In the genomic region with DNA sequence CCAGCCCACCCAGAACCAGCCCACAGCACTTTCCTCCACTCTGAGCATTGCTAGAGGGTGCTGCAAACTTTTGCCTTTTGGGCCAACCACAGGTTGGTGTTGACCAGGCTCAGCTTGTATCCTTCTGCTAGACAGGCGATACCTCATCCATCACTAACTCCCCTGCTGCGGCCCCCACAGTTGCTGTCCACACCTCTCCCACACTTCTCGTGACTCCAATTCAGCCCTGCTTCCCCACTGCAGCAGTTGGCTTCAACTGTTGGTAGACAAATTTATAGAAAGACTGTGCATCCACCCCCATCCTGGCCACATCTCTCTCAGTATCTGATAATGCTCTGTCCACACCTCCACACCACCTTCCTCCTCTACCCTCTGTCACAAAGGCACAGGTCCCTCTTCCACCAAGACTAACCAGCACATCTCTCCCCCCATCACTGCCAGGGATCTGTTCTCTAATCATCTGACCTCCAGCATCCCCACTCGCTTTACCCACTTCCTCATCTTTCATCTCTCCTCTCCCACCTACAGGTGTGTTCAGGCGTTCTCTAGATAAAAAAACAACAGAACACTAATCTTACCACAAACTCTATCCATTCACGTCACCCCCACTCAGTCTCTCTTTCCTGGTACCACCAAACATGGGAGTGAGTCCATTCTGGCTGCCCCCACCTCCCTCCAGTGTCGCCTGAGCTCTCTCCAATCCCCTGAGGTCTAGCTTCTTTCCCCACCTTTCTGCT, we compare ENCODE assay signal across 13 cellular contexts. TPM values are rescaled to one million over a fixed set of nuclear protein-coding genes. Genes with fewer than 3 reads are reported as not detected.
A peak's percentile ranks its signal among the peaks of the same experiment; 100 is the strongest.
DNase-seq lines count a peak whose midpoint lies in the region; ATAC-seq and TF ChIP-seq lines count a peak whose summit lies in the region.
"Had no signal": no experiment of that assay in that cellular context is flagged by ENCODE, and none has a peak within 500 bp of the region (broad histone marks: within the 10 kb centered on the region; RNA-seq: fewer than 3 reads in every experiment).

No MANE protein-coding gene starts in this region.

- TF ChIP-seq CTCF in OCI-LY7 (conservative IDR thresholded peaks at IDR 0.05; ENCODE audit: low read length) (no peak), Peyer's patch (IDR thresholded peaks at IDR 0.05) (no peak)

- BruUV-seq in OCI-LY7 (replicated peaks; lab: Mats Ljungman, UMichigan): TSS peak; percentile 7

- H2AFZ ChIP-seq in OCI-LY7 (ENCODE audit: low read length): no peak overlapping the region

- TF ChIP-seq POLR2A in Peyer's patch (IDR thresholded peaks at IDR 0.05): no peak

- no peak overlapping the region for H3K4me3 ChIP-seq in OCI-LY7 (ENCODE audit: low read depth, low read length, poor library complexity, severe bottlenecking)
- no peak overlapping the region for H3K4me3 ChIP-seq in Peyer's patch

- peak overlapping the region; percentile 79 for H3K27ac Mint-ChIP-seq in activated CD4-positive, alpha-beta T cell treated with anti-CD3 and anti-CD28 coated beads, Interleukin-2, amount 10 ng/mL, durations not matched to agents 7 days and 5 days
- peak overlapping the region; percentile 0 for H3K27ac Mint-ChIP-seq in stimulated activated memory B cell treated with anti-CD40 and anti-IgM and Interleukin-4, amounts not matched to agents 10 μg/mL and 1 μg/mL and 100 μg/mL, for 72 hours
- H3K27ac Mint-ChIP-seq: IgD-negative memory B cell had no signal

- peak overlapping the region; percentile 10 for H3K27ac ChIP-seq in OCI-LY7 (ENCODE audit: low read depth, low read length, poor library complexity, severe bottlenecking)
- H3K27ac ChIP-seq in Peyer's patch: no peak overlapping the region

- H3K27me3 Mint-ChIP-seq in activated CD4-positive, alpha-beta T cell treated with anti-CD3 and anti-CD28 coated beads, Interleukin-2, amount 10 ng/mL, durations not matched to agents 7 days and 5 days: no peaks in the 10 kb centered on the region
- peaks cover 21% of the 10 kb centered on the region for H3K27me3 Mint-ChIP-seq in stimulated activated memory B cell treated with anti-CD40 and anti-IgM and Interleukin-4, amounts not matched to agents 10 μg/mL and 1 μg/mL and 100 μg/mL, for 72 hours

- peaks cover 30% of the 10 kb centered on the region for H3K4me1 Mint-ChIP-seq in activated CD4-positive, alpha-beta T cell treated with anti-CD3 and anti-CD28 coated beads, Interleukin-2, amount 10 ng/mL, durations not matched to agents 7 days and 5 days
- peaks cover 9% of the 10 kb centered on the region for H3K4me1 Mint-ChIP-seq in stimulated activated memory B cell treated with anti-CD40 and anti-IgM and Interleukin-4, amounts not matched to agents 10 μg/mL and 1 μg/mL and 100 μg/mL, for 72 hours

- POLR2A ChIA-PET in activated CD4-positive, alpha-beta T cell treated with anti-CD3 and anti-CD28 coated beads, Interleukin-2, amount 10 ng/mL, durations not matched to agents 7 days and 5 days (lab: Charles Lee): interaction anchor here (0.6 kb wide), 1 partner anchor 37 kb away, joined by 3 read pairs; no protein-coding TSS in a partner anchor
- POLR2A ChIA-PET in OCI-LY7 (lab: Charles Lee): interaction anchor here (0.6 to 0.7 kb wide), 2 partner anchors 17 to 35 kb away, joined by 3 to 5 read pairs; partner anchors contain the start of gene PMF1

- peaks cover 18% of the 10 kb centered on the region for H3K36me3 Mint-ChIP-seq in activated CD4-positive, alpha-beta T cell treated with anti-CD3 and anti-CD28 coated beads, Interleukin-2, amount 10 ng/mL, durations not matched to agents 7 days and 5 days (ENCODE audit: low read depth)
- peaks cover 39% of the 10 kb centered on the region for H3K36me3 Mint-ChIP-seq in stimulated activated memory B cell treated with anti-CD40 and anti-IgM and Interleukin-4, amounts not matched to agents 10 μg/mL and 1 μg/mL and 100 μg/mL, for 72 hours

- CTCF ChIA-PET in activated CD4-positive, alpha-beta T cell treated with anti-CD3 and anti-CD28 coated beads, Interleukin-2, amount 10 ng/mL, durations not matched to agents 7 days and 5 days (lab: Charles Lee): interaction anchor here (0.6 to 1.1 kb wide), 4 partner anchors 22 to 836 kb away, joined by 3 to 4 read pairs (median 3); no protein-coding TSS in a partner anchor
- CTCF ChIA-PET in OCI-LY7 (lab: Charles Lee; ENCODE audit: unreplicated experiment): no interaction called here

- H3K4me2 ChIP-seq in OCI-LY7 (ENCODE audit: low read length): no peak overlapping the region

- H3K36me3 ChIP-seq in OCI-LY7 (ENCODE audit: insufficient read depth, low read length): peaks cover 63% of the 10 kb centered on the region
- H3K36me3 ChIP-seq in Peyer's patch: no peaks in the 10 kb centered on the region

- peak overlapping the region; percentile 1 for H3K4me3 Mint-ChIP-seq in activated CD4-positive, alpha-beta T cell treated with anti-CD3 and anti-CD28 coated beads, Interleukin-2, amount 10 ng/mL, durations not matched to agents 7 days and 5 days
- no peak overlapping the region for H3K4me3 Mint-ChIP-seq in stimulated activated memory B cell treated with anti-CD40 and anti-IgM and Interleukin-4, amounts not matched to agents 10 μg/mL and 1 μg/mL and 100 μg/mL, for 72 hours
- H3K4me3 Mint-ChIP-seq: IgD-negative memory B cell had no signal

- intact Hi-C loops in OCI-LY7 (cut with micrococcal nuclease; ENCODE audit: unreplicated experiment): no loop called here

- H3K9me3 ChIP-seq in OCI-LY7 (ENCODE audit: low read length) (no peaks in the 10 kb centered on the region), Peyer's patch (no peaks in the 10 kb centered on the region)

- no peaks in the 10 kb centered on the region for H3K27me3 ChIP-seq in Peyer's patch

- no peaks in the 10 kb centered on the region for H4K20me1 ChIP-seq in OCI-LY7 (ENCODE audit: insufficient read depth, low read length)

- ATAC-seq in stimulated activated memory B cell treated with anti-CD40 and anti-IgM and Interleukin-4, amounts not matched to agents 10 μg/mL and 1 μg/mL and 100 μg/mL, for 72 hours: peak; percentile 69
- ATAC-seq in GM21447 (IDR thresholded peaks at IDR 0.05; ENCODE audit: unreplicated experiment): no peak

- no peaks in the 10 kb centered on the region for H3K79me2 ChIP-seq in OCI-LY7 (ENCODE audit: insufficient read depth, low read depth, low read length)

- H3K4me1 ChIP-seq in OCI-LY7 (ENCODE audit: insufficient read depth, low read length, poor library complexity, severe bottlenecking) (peaks cover 18% of the 10 kb centered on the region), Peyer's patch (no peaks in the 10 kb centered on the region)

- no peaks in the 10 kb centered on the region for H3K9me2 ChIP-seq in OCI-LY7 (ENCODE audit: insufficient read depth, low read length)

- peak; percentile 57 for DNase-seq in activated CD4-positive, alpha-beta T cell treated with anti-CD3 and anti-CD28 coated beads, Interleukin-2, amount 10 ng/mL, durations not matched to agents 7 days and 5 days
- no peak for DNase-seq in activated CD4-positive, alpha-beta T cell treated with anti-CD3 and anti-CD28 coated beads for 48 hours
- DNase-seq in OCI-LY7 (ENCODE audit: low spot score): no peak
- peak; percentile 26 for DNase-seq in central memory CD4-positive, alpha-beta T cell
- DNase-seq in Peyer's patch: no peak
- DNase-seq in stimulated activated CD4-positive, alpha-beta T cell treated with anti-CD3 and anti-CD28 coated beads, Interleukin-4, amount 100 ng/mL, for 24 hours: no peak
- DNase-seq: activated T-cell treated with anti-CD3 and anti-CD28 coated beads, Interleukin-2, amount 50 U/mL, for 1 hour; Calu3; NCI-H1436; NCI-H446 had no signal

- H3K9me3 Mint-ChIP-seq in activated CD4-positive, alpha-beta T cell treated with anti-CD3 and anti-CD28 coated beads, Interleukin-2, amount 10 ng/mL, durations not matched to agents 7 days and 5 days: no peaks in the 10 kb centered on the region
- no peaks in the 10 kb centered on the region for H3K9me3 Mint-ChIP-seq in stimulated activated memory B cell treated with anti-CD40 and anti-IgM and Interleukin-4, amounts not matched to agents 10 μg/mL and 1 μg/mL and 100 μg/mL, for 72 hours
- H3K9me3 Mint-ChIP-seq: IgD-negative memory B cell had no signal

RNA-seq across cellular contexts. Expression of gene SLC25A44, which starts 15.8 kb away (rescaled TPM):
- 10 to 100 TPM; 27.5 to 28.0 TPM for total RNA-seq in activated CD4-positive, alpha-beta T cell treated with anti-CD3 and anti-CD28 coated beads, Interleukin-2, amount 10 ng/mL, durations not matched to agents 7 days and 5 days
- 8.5 and 11.0 TPM in 2 replicates for total RNA-seq in OCI-LY7 (2014; rRNA removed; shearing (Covaris generic))
- total RNA-seq in OCI-LY7 (2022) (22.5 and 26.1 TPM in 2 replicates), Peyer's patch (10 to 100 TPM; 15.7 to 40.6 (median 33.7) TPM)

RNA-seq across cellular contexts. Expression of gene SEMA4A, which starts 24.7 kb away (rescaled TPM):
- total RNA-seq in activated CD4-positive, alpha-beta T cell treated with anti-CD3 and anti-CD28 coated beads, Interleukin-2, amount 10 ng/mL, durations not matched to agents 7 days and 5 days: 10 to 100 TPM; 35.3 to 37.8 TPM
- 77.8 and 81.2 TPM in 2 replicates for total RNA-seq in OCI-LY7 (2014; rRNA removed; shearing (Covaris generic))
- 196 and 205 TPM in 2 replicates for total RNA-seq in OCI-LY7 (2022)
- 10 to 100 TPM in 1 of 4 donors, 1 to 10 TPM in 3; 1.5 to 19.0 (median 3.2) TPM for total RNA-seq in Peyer's patch

RNA-seq across cellular contexts. Expression of gene PMF1, which starts 34.7 kb away (rescaled TPM):
- total RNA-seq in activated CD4-positive, alpha-beta T cell treated with anti-CD3 and anti-CD28 coated beads, Interleukin-2, amount 10 ng/mL, durations not matched to agents 7 days and 5 days: 10 to 100 TPM; 72.8 to 73.4 TPM
- total RNA-seq in OCI-LY7 (2014; rRNA removed; shearing (Covaris generic)): 82.5 and 88.3 TPM in 2 replicates
- total RNA-seq in OCI-LY7 (2022) (67.5 and 75.5 TPM in 2 replicates), Peyer's patch (10 to 100 TPM; 39.9 to 52.8 (median 43.6) TPM)

Comparison
In these comparisons a context has a peak if more than half of its experiments do, and no peak if none do; other contexts are left out.
1. DNase-seq: peak in activated CD4-positive, alpha-beta T cell treated with anti-CD3 and anti-CD28 coated beads, Interleukin-2, amount 10 ng/mL, durations not matched to agents 7 days and 5 days (single experiment) and central memory CD4-positive, alpha-beta T cell (single experiment); none in activated CD4-positive, alpha-beta T cell treated with anti-CD3 and anti-CD28 coated beads for 48 hours (single experiment), OCI-LY7 (single experiment), Peyer's patch (0 of 3) and stimulated activated CD4-positive, alpha-beta T cell treated with anti-CD3 and anti-CD28 coated beads, Interleukin-4, amount 100 ng/mL, for 24 hours (single experiment).